Comparison of ENCODE assay signal across 14 cellular contexts in the genomic region with DNA sequence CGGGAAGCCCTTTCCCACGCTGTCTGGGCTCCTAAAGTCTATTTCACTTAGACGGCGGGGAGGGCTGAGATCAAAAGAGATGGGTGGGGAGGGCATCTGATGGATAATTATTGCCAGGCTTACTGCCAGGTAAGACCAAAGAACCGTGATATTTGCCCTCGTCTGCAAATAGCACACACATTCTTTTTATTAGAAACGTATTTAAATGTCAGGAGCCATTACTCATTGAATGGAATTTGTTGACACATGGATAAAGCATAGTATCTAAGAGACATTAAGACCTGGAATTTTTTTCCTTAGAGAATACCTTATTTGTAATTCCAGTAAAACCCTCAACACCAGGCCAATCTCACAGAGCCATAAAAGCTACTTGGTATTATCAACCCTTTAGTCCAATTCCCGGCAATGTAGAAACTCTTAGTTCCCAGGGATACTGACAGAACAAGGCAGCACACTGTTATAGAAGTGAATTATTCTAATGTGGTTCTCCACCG. TPM values are rescaled to one million over a fixed set of nuclear protein-coding genes. Genes with fewer than 3 reads are reported as not detected.
DNase-seq lines count a peak whose midpoint lies in the region; ATAC-seq and TF ChIP-seq lines count a peak whose summit lies in the region.
"Had no signal": no experiment of that assay in that cellular context is flagged by ENCODE, and none has a peak within 500 bp of the region (broad histone marks: within the 10 kb centered on the region; RNA-seq: fewer than 3 reads in every experiment).

No MANE protein-coding gene starts in this region.

- H3K27ac ChIP-seq in ascending aorta (peak overlapping the region; percentile 86 to 95), Karpas-422 (ENCODE audit: low read length) (no peak overlapping the region), ovary (peak overlapping the region in 1 of 2 donors; percentile 25)

- H3K9me2 ChIP-seq in Karpas-422 (replicated peaks; ENCODE audit: insufficient read depth, low read length): no peaks in the 10 kb centered on the region

- CTCF ChIA-PET in AG04449 (lab: Yijun Ruan, JAX): interaction anchor here (0.9 to 5.6 kb wide), 3 partner anchors 10 to 218 kb away, joined by 3 to 38 read pairs (median 9); a partner anchor contains a TSS

- H3K36me3 ChIP-seq in ascending aorta: peaks cover 26 to 50% of the 10 kb centered on the region in 2 donors
- H3K36me3 ChIP-seq in Karpas-422 (ENCODE audit: insufficient read depth, low read length): peaks cover 61% of the 10 kb centered on the region
- no peaks in the 10 kb centered on the region for H3K36me3 ChIP-seq in ovary

- intact Hi-C loops in ascending aorta (cut with DNase I): no loop called here
- intact Hi-C loops in ovary (cut with DNase I): loop anchor here in 1 of 4 donors (10.0 kb wide), 1 partner anchor 87 kb away; a partner anchor contains a TSS

- peaks cover 25 to 66% of the 10 kb centered on the region in 2 donors for H3K4me1 ChIP-seq in ascending aorta
- H3K4me1 ChIP-seq in Karpas-422 (ENCODE audit: low read length): no peaks in the 10 kb centered on the region
- peaks cover 8% of the 10 kb centered on the region for H3K4me1 ChIP-seq in ovary (ENCODE audit: insufficient read depth)

- no peak overlapping the region for H3K4me2 ChIP-seq in Karpas-422 (ENCODE audit: low read depth, low read length, poor library complexity, severe bottlenecking)

- TF ChIP-seq CTCF in AG04449 (IDR thresholded peaks at IDR 0.05; ENCODE audit: insufficient read depth, low read length, missing control alignments) (no peak), ascending aorta (IDR thresholded peaks at IDR 0.05) (no peak), ovary (IDR thresholded peaks at IDR 0.05) (no peak)

- H3K27me3 ChIP-seq in ascending aorta: no peaks in the 10 kb centered on the region
- H3K27me3 ChIP-seq in Karpas-422 (ENCODE audit: low read length): no peaks in the 10 kb centered on the region
- H3K27me3 ChIP-seq in ovary: no peaks in the 10 kb centered on the region

- POLR2A ChIA-PET in AG04449 (lab: Yijun Ruan, JAX): no interaction called here

- H3K9ac ChIP-seq in Karpas-422 (ENCODE audit: low read length): no peak overlapping the region

- H2AFZ ChIP-seq in Karpas-422 (ENCODE audit: low read length): no peak overlapping the region

- TF ChIP-seq EP300 in ovary (IDR thresholded peaks at IDR 0.05): no peak

- WGBS in ovary, 3 donors: 37 to 54% (median 49%) methylated on average over 9 of the region's 9 CpGs

- DNase-seq in AG04449 (ENCODE audit: low read depth, low spot score) (peak; percentile 41), HT-29 (ENCODE audit: low spot score) (peak; percentile 51), ascending aorta (ENCODE audit: low spot score in 2 of 2) (peak in 1 of 2 donors; percentile 67), hepatic stellate cell (ENCODE audit: low spot score) (peak; percentile 56), Karpas-422 (no peak), ovary (no peak)
- DNase-seq: cerebellar nuclear complex, hippocampal formation, NCI-H187 treated with DMSO at 0.1 percent for 48 hours, OCI-M1 had no signal

- no peak for ATAC-seq in HG02623 (IDR thresholded peaks at IDR 0.05; ENCODE audit: unreplicated experiment)
- ATAC-seq in activated CD4-positive, CD25-positive, alpha-beta regulatory T cell treated with anti-CD3 and anti-CD28 coated beads, Interleukin-2, amount 50 U/mL, for 24 hours: no peak
- ATAC-seq: CD8-positive, alpha-beta T cell had no signal

- H3K9me3 ChIP-seq in ascending aorta (no peaks in the 10 kb centered on the region), Karpas-422 (ENCODE audit: low read length) (no peaks in the 10 kb centered on the region), ovary (no peaks in the 10 kb centered on the region)

- H3K79me2 ChIP-seq in Karpas-422 (ENCODE audit: low read length): peaks cover 91% of the 10 kb centered on the region

- no peak for TF ChIP-seq POLR2A in ovary (IDR thresholded peaks at IDR 0.05)

- no peak overlapping the region for H3K4me3 ChIP-seq in AG04449 (ENCODE audit: low read depth, low read length)
- H3K4me3 ChIP-seq in ascending aorta: peak overlapping the region in 1 of 2 donors; percentile 9
- no peak overlapping the region for H3K4me3 ChIP-seq in Karpas-422 (ENCODE audit: low read length)
- H3K4me3 ChIP-seq in ovary: no peak overlapping the region
- H3K4me3 ChIP-seq: skin epidermis had no signal

- H4K20me1 ChIP-seq in Karpas-422 (ENCODE audit: insufficient read depth, low read depth, low read length): peaks cover 27% of the 10 kb centered on the region

RNA-seq across cellular contexts. Expression of a gene that starts 10.7 kb away (rescaled TPM):
- total RNA-seq in HT-29 (2014; rRNA removed; shearing (Covaris generic)): 12.5 and 13.9 TPM in 2 replicates
- total RNA-seq in ascending aorta (35.4 TPM), ovary (10 to 100 TPM; 14.4 to 29.6 (median 19.6) TPM)
- total RNA-seq in Karpas-422 (2014; rRNA removed; shearing (Covaris generic); ENCODE audit: low replicate concordance): 12.7 and 17.0 TPM in 2 replicates
- polyA plus RNA-seq in ovary: 1 to 10 TPM; 7.6 to 9.1 TPM

RNA-seq across cellular contexts. Expression of a gene that starts 30.4 kb away (rescaled TPM):
- 8.1 and 16.0 TPM in 2 replicates for total RNA-seq in HT-29 (2014; rRNA removed; shearing (Covaris generic))
- 147 TPM for total RNA-seq in ascending aorta
- total RNA-seq in Karpas-422 (2014; rRNA removed; shearing (Covaris generic); ENCODE audit: low replicate concordance): not detected in 2 replicates
- 100 to 1,000 TPM in 1 of 7 donors, 10 to 100 TPM in 6; 27.1 to 156 (median 49.6) TPM for total RNA-seq in ovary
- 10 to 100 TPM; 29.9 to 46.6 TPM for polyA plus RNA-seq in ovary

Comparison
In these comparisons a context has a peak if more than half of its experiments do, and no peak if none do; other contexts are left out.
1. DNase-seq: peak in AG04449 (single experiment), HT-29 (single experiment) and hepatic stellate cell (single experiment); none in Karpas-422 (single experiment) and ovary (0 of 5).